17 cellular contexts compared by ENCODE assay signal in genomic region chr11:129388824-129389223, GRCh38. TPM values are rescaled to one million over a fixed set of nuclear protein-coding genes. Genes with fewer than 3 reads are reported as not detected.
DNase-seq lines count a peak whose midpoint lies in the region; ATAC-seq and TF ChIP-seq lines count a peak whose summit lies in the region.
"Had no signal": no experiment of that assay in that cellular context is flagged by ENCODE, and none has a peak within 500 bp of the region (broad histone marks: within the 10 kb centered on the region; RNA-seq: fewer than 3 reads in every experiment).

No MANE protein-coding gene starts in this region.

- H3K36me3 ChIP-seq in HEK293 (ENCODE audit: control insufficient read depth in 2 of 2, insufficient read depth in 1 of 2, low read length in 2 of 2): no peaks in the 10 kb centered on the region
- no peaks in the 10 kb centered on the region for H3K36me3 ChIP-seq in mucosa of descending colon (ENCODE audit: low read depth)
- H3K36me3 ChIP-seq: BLaER1 treated with 17β-estradiol and CSF1 and Interleukin-3, amounts not matched to agents 10 nM and 100 nM had no signal

- H3K27ac ChIP-seq in HEK293 (ENCODE audit: extremely low read depth, low read depth, low read length): no peak overlapping the region
- H3K27ac ChIP-seq: BLaER1 treated with 17β-estradiol and CSF1 and Interleukin-3, amounts not matched to agents 10 nM and 100 nM; C4-2B had no signal

- intact Hi-C loops in mucosa of descending colon (cut with DNase I, micrococcal nuclease): no loop called here

- H3K9me3 ChIP-seq in HEK293 (ENCODE audit: control insufficient read depth, insufficient read depth, low read depth, low read length) (no peaks in the 10 kb centered on the region), mucosa of descending colon (no peaks in the 10 kb centered on the region)
- H3K9me3 ChIP-seq: BLaER1 treated with 17β-estradiol and CSF1 and Interleukin-3, amounts not matched to agents 10 nM and 100 nM; Caco-2 had no signal

- peaks cover 26% of the 10 kb centered on the region for H3K4me1 ChIP-seq in HEK293 (ENCODE audit: control insufficient read depth, insufficient read depth, low read length)
- H3K4me1 ChIP-seq in mucosa of descending colon (ENCODE audit: low read depth): peaks cover 4% of the 10 kb centered on the region

- ATAC-seq in mucosa of descending colon: peak; percentile 46
- ATAC-seq in activated T-cell treated with anti-CD3 and anti-CD28 coated beads, Interleukin-2, amount 50 U/mL, for 4 hours: no peak
- ATAC-seq: CD8-positive, alpha-beta T cell had no signal

- peaks cover 6% of the 10 kb centered on the region for H3K27me3 Mint-ChIP-seq in type B pancreatic cell
- peaks cover 36% of the 10 kb centered on the region for H3K27me3 Mint-ChIP-seq in activated T-cell treated with anti-CD3 and anti-CD28 coated beads, Interleukin-2, amount 50 U/mL, for 4 hours (ENCODE audit: low read depth)

- H3K27ac Mint-ChIP-seq in type B pancreatic cell: peak overlapping the region; percentile 73
- H3K27ac Mint-ChIP-seq: B cell; CD4-positive, alpha-beta T cell; CD8-positive, alpha-beta T cell had no signal

- H3K9me3 Mint-ChIP-seq in type B pancreatic cell: peaks cover 8% of the 10 kb centered on the region
- no peaks in the 10 kb centered on the region for H3K9me3 Mint-ChIP-seq in activated T-cell treated with anti-CD3 and anti-CD28 coated beads, Interleukin-2, amount 50 U/mL, for 4 hours
- H3K9me3 Mint-ChIP-seq: CD4-positive, alpha-beta T cell; CD8-positive, alpha-beta T cell had no signal

- no peak for DNase-seq in mucosa of descending colon
- DNase-seq in type B pancreatic cell (ENCODE audit: extremely low spot score, unreplicated experiment): no peak
- DNase-seq in stimulated activated naive CD4-positive, alpha-beta T cell treated with Interleukin-2 at 50 U/mL for 16 hours (lab: John Stamatoyannopoulos, UW): no peak
- no peak for DNase-seq in activated T-cell treated with anti-CD3 and anti-CD28 coated beads, Interleukin-2, amount 50 U/mL, for 4 hours
- no peak for DNase-seq in hippocampal formation (lab: John Stamatoyannopoulos, UW)
- DNase-seq: 8988T; AML-193; Caco-2; Calu3; CD4-positive, alpha-beta T cell; CD8-positive, alpha-beta T cell; DMS79 treated with DMSO at 0.1 percent for 48 hours; GF-D8 had no signal

- TF ChIP-seq CTCF in HEK293 (tag by site-specific recombination; IDR thresholded peaks at IDR 0.05) (no peak), mucosa of descending colon (IDR thresholded peaks at IDR 0.05) (no peak), type B pancreatic cell (conservative IDR thresholded peaks at IDR 0.05) (no peak)

- peaks cover 43% of the 10 kb centered on the region for H3K4me1 Mint-ChIP-seq in type B pancreatic cell (ENCODE audit: unreplicated experiment)
- H3K4me1 Mint-ChIP-seq in activated T-cell treated with anti-CD3 and anti-CD28 coated beads, Interleukin-2, amount 50 U/mL, for 4 hours (ENCODE audit: low read depth): no peaks in the 10 kb centered on the region
- H3K4me1 Mint-ChIP-seq: B cell had no signal

- H3K4me3 ChIP-seq in HEK293 (ENCODE audit: low read depth, low read length) (no peak overlapping the region), mucosa of descending colon (no peak overlapping the region)
- H3K4me3 ChIP-seq: BLaER1 treated with 17β-estradiol and CSF1 and Interleukin-3, amounts not matched to agents 10 nM and 100 nM had no signal

- peaks cover 7% of the 10 kb centered on the region for H3K36me3 Mint-ChIP-seq in type B pancreatic cell
- H3K36me3 Mint-ChIP-seq in activated T-cell treated with anti-CD3 and anti-CD28 coated beads, Interleukin-2, amount 50 U/mL, for 4 hours (ENCODE audit: insufficient read depth): no peaks in the 10 kb centered on the region
- H3K36me3 Mint-ChIP-seq: CD8-positive, alpha-beta T cell had no signal

- no peak overlapping the region for H3K4me3 Mint-ChIP-seq in type B pancreatic cell
- no peak overlapping the region for H3K4me3 Mint-ChIP-seq in activated T-cell treated with anti-CD3 and anti-CD28 coated beads, Interleukin-2, amount 50 U/mL, for 4 hours
- H3K4me3 Mint-ChIP-seq: B cell; CD4-positive, alpha-beta T cell; CD8-positive, alpha-beta T cell had no signal

- CTCF ChIA-PET in HEK293 (lab: Yijun Ruan, JAX): interaction anchor here (0.6 to 2.4 kb wide), 2 partner anchors 13 to 371 kb away, joined by 4 to 8 read pairs; partner anchors contain the start of gene BARX2

- POLR2A ChIA-PET in HEK293 (lab: Yijun Ruan, JAX): no interaction called here

TF ChIP-seq in HEK293, 187 proteins besides CTCF, POLR2A, EP300 and RAD21:
- TF ChIP-seq ZXDB (tag by site-specific recombination; IDR thresholded peaks at IDR 0.05): 0 out of 2 replicates have a peak, but pooled peaks have one; percentile 25
- TF ChIP-seq ZEB2 (tag by site-specific recombination; IDR thresholded peaks at IDR 0.05): 0 out of 2 replicates have a peak, but pooled peaks have one; percentile 17
- peak; percentile 11; the same call in 1 of the 2 replicates for TF ChIP-seq FEZF1 (tag by site-specific recombination; IDR thresholded peaks at IDR 0.05)
- TF ChIP-seq KLF8 (tag by site-specific recombination; IDR thresholded peaks at IDR 0.05): no peak
- TF ChIP-seq ZNF843 (tag by site-specific recombination; IDR thresholded peaks at IDR 0.05): peak; percentile 71; the same call in 1 of the 2 replicates
- TF ChIP-seq, protein P1, sequence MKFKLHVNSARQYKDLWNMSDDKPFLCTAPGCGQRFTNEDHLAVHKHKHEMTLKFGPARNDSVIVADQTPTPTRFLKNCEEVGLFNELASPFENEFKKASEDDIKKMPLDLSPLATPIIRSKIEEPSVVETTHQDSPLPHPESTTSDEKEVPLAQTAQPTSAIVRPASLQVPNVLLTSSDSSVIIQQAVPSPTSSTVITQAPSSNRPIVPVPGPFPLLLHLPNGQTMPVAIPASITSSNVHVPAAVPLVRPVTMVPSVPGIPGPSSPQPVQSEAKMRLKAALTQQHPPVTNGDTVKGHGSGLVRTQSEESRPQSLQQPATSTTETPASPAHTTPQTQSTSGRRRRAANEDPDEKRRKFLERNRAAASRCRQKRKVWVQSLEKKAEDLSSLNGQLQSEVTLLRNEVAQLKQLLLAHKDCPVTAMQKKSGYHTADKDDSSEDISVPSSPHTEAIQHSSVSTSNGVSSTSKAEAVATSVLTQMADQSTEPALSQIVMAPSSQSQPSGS (tag by site-specific recombination; IDR thresholded peaks at IDR 0.05; ENCODE audit: low read depth): 0 out of 2 replicates have a peak, but pooled peaks have one; percentile 54
- peak; percentile 86 for TF ChIP-seq ZNF664 (tag by site-specific recombination; IDR thresholded peaks at IDR 0.05)
- TF ChIP-seq ZNF24 (tag by site-specific recombination; IDR thresholded peaks at IDR 0.05): peak; percentile 53; the same call in 1 of the 2 replicates
- peak; percentile 56; the same call in 1 of the 2 replicates for TF ChIP-seq PRDM6 (tag by site-specific recombination; IDR thresholded peaks at IDR 0.05)
- TF ChIP-seq GLI2 (tag by site-specific recombination; IDR thresholded peaks at IDR 0.05; ENCODE audit: borderline replicate concordance, low read depth): no peak
- no peak for TF ChIP-seq ZNF423 (tag by site-specific recombination; IDR thresholded peaks at IDR 0.05)
- TF ChIP-seq MEIS1 (CRISPR knock-in tag; IDR thresholded peaks at IDR 0.05; ENCODE audit: borderline replicate concordance): no peak

RNA-seq across cellular contexts. Expression of gene BARX2, which starts 13.2 kb away (rescaled TPM):
- total RNA-seq in mucosa of descending colon (10 to 100 TPM; 10.8 to 25.6 (median 24.6) TPM), type B pancreatic cell (ENCODE audit: low replicate concordance) (62.1 and 186 TPM in 2 replicates)
- total RNA-seq in activated T-cell treated with anti-CD3 and anti-CD28 coated beads, Interleukin-2, amount 50 U/mL, for 4 hours: under 1 TPM; 0.11 to 0.87 (median 0.28) TPM
- total RNA-seq: B cell; CD4-positive, alpha-beta T cell; CD8-positive, alpha-beta T cell had no signal

Comparison
In these comparisons a context has a peak if more than half of its experiments do, and no peak if none do; other contexts are left out.
1. RNA of gene BARX2, which starts 13.2 kb away (total RNA-seq): 62.1 to 186 TPM in type B pancreatic cell and 10.8 to 25.6 TPM in mucosa of descending colon; 0.11 to 0.87 TPM in activated T-cell treated with anti-CD3 and anti-CD28 coated beads, Interleukin-2, amount 50 U/mL, for 4 hours; every median in the first group is over 4 times any median in the second.